11 cellular contexts compared by ENCODE assay signal in the genomic region with DNA sequence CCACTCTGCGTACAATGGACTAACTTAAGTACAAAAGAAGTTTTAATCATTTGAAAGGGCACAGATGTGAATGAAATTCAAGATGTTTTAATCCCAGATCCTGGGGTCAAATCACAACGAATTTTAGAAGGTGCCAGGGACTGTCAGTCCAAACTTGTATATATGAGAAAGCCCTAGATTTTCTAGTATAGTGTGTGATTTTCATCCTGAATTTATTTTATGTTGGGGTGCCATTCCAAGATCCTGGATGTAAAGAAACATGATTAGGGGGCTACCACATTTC.
A peak's percentile ranks its signal among the peaks of the same experiment; 100 is the strongest.
DNase-seq lines count a peak whose midpoint lies in the region; ATAC-seq, FAIRE-seq and TF ChIP-seq lines count a peak whose summit lies in the region.
"Had no signal": no experiment of that assay in that cellular context is flagged by ENCODE, and none has a peak within 500 bp of the region (broad histone marks: within the 10 kb centered on the region; RNA-seq: fewer than 3 reads in every experiment).

No MANE protein-coding gene starts in this region.

- no peaks in the 10 kb centered on the region for H3K9me1 ChIP-seq in keratinocyte (ENCODE audit: control insufficient read depth, extremely low read depth, insufficient read depth, low read length)

- dilution Hi-C loops in keratinocyte (cut with MboI; ENCODE audit: extremely low pct_ligation_motif_present, low sequenced_read_pairs) = no loop called here

- POLR2A ChIA-PET in activated CD4-positive, alpha-beta T cell treated with anti-CD3 and anti-CD28 coated beads, Interleukin-2, amount 10 ng/mL, durations not matched to agents 7 days and 5 days (lab: Charles Lee) = interaction anchor here (0.5 to 3.6 kb wide), 7 partner anchors 10 to 80 kb away, joined by 3 to 47 read pairs (median 9); no protein-coding TSS in a partner anchor
- POLR2A ChIA-PET in activated CD8-positive, alpha-beta T cell treated with anti-CD3 and anti-CD28 coated beads for 36 hours (lab: Charles Lee) = interaction anchor here (0.5 to 27.9 kb wide), 9 partner anchors 13 to 569 kb away, joined by 3 to 1156 read pairs (median 7); a partner anchor contains a TSS

- no peak for ATAC-seq in activated CD8-positive, alpha-beta T cell treated with anti-CD3 and anti-CD28 coated beads for 36 hours

- peaks cover 11% of the 10 kb centered on the region for H3K79me2 ChIP-seq in keratinocyte (ENCODE audit: control insufficient read depth, insufficient read depth, low read length)

- H3K27ac Mint-ChIP-seq in activated CD4-positive, alpha-beta T cell treated with anti-CD3 and anti-CD28 coated beads, Interleukin-2, amount 10 ng/mL, durations not matched to agents 7 days and 5 days = peak overlapping the region; percentile 96
- H3K27ac Mint-ChIP-seq in activated CD8-positive, alpha-beta T cell treated with anti-CD3 and anti-CD28 coated beads for 36 hours = peak overlapping the region; percentile 97

- H3K4me3 ChIP-seq in keratinocyte (ENCODE audit: control insufficient read depth in 2 of 3, extremely low read depth in 1 of 3, insufficient read depth in 2 of 3, low read depth in 1 of 3, low read length in 3 of 3) = peak overlapping the region in 2 of 3 experiments; percentile 51 to 67
- H3K4me3 ChIP-seq in subcutaneous abdominal adipose tissue (ENCODE audit: low read depth in 1 of 5, low read length in 5 of 5) = peak overlapping the region in 1 of 5 donors; percentile 3

- H3K9ac ChIP-seq in keratinocyte (ENCODE audit: control insufficient read depth, extremely low read depth, insufficient read depth, low read length) = peak overlapping the region; percentile 77
- peak overlapping the region in 1 of 5 donors; percentile 32 for H3K9ac ChIP-seq in subcutaneous abdominal adipose tissue (ENCODE audit: low read length in 5 of 5)

- peaks cover 21% of the 10 kb centered on the region for H3K36me3 Mint-ChIP-seq in activated CD4-positive, alpha-beta T cell treated with anti-CD3 and anti-CD28 coated beads, Interleukin-2, amount 10 ng/mL, durations not matched to agents 7 days and 5 days (ENCODE audit: low read depth)
- peaks cover 53% of the 10 kb centered on the region for H3K36me3 Mint-ChIP-seq in activated CD8-positive, alpha-beta T cell treated with anti-CD3 and anti-CD28 coated beads for 36 hours (ENCODE audit: low read depth)

- peak overlapping the region; percentile 95 for H3K27ac ChIP-seq in keratinocyte (ENCODE audit: control insufficient read depth, insufficient read depth, low read length)
- H3K27ac ChIP-seq in subcutaneous abdominal adipose tissue (ENCODE audit: low read depth, low read length) = peak overlapping the region; percentile 66

- no peaks in the 10 kb centered on the region for H4K20me1 ChIP-seq in keratinocyte (ENCODE audit: control insufficient read depth, extremely low read depth, insufficient read depth, low read length)

- no peak for DNase-seq in activated CD4-positive, alpha-beta T cell treated with anti-CD3 and anti-CD28 coated beads, Interleukin-2, amount 10 ng/mL, durations not matched to agents 7 days and 5 days
- no peak for DNase-seq in activated CD4-positive, alpha-beta T cell treated with anti-CD3 and anti-CD28 coated beads, Interleukin-2, amount 50 U/mL, for 4 hours
- DNase-seq in activated CD8-positive, alpha-beta T cell treated with anti-CD3 and anti-CD28 coated beads for 36 hours = no peak
- DNase-seq in keratinocyte (ENCODE audit: low read depth, low spot score) = no peak
- no peak for DNase-seq in effector CD4-positive, alpha-beta T cell
- no peak for DNase-seq in NCI-H187 (lab: John Stamatoyannopoulos, UW)
- DNase-seq in NK-92 (lab: John Stamatoyannopoulos, UW; ENCODE audit: unreplicated experiment) = no peak
- DNase-seq: activated CD4-positive, CD25-positive, alpha-beta regulatory T cell treated with anti-CD3 and anti-CD28 coated beads, Interleukin-2, amount 50 U/mL, for 72 hours; AML-193; NCI-H226 had no signal

- peaks cover 77% of the 10 kb centered on the region for H3K4me1 Mint-ChIP-seq in activated CD4-positive, alpha-beta T cell treated with anti-CD3 and anti-CD28 coated beads, Interleukin-2, amount 10 ng/mL, durations not matched to agents 7 days and 5 days
- H3K4me1 Mint-ChIP-seq in activated CD8-positive, alpha-beta T cell treated with anti-CD3 and anti-CD28 coated beads for 36 hours (ENCODE audit: low read depth) = peaks cover 72% of the 10 kb centered on the region

- H3K36me3 ChIP-seq in keratinocyte (ENCODE audit: control insufficient read depth in 2 of 2, extremely low read depth in 1 of 2, insufficient read depth in 2 of 2, low read length in 2 of 2) (no peaks in the 10 kb centered on the region), subcutaneous abdominal adipose tissue (ENCODE audit: control insufficient read depth in 5 of 5, insufficient read depth in 5 of 5, low read length in 5 of 5) (no peaks in the 10 kb centered on the region)

- no peak overlapping the region for H2AFZ ChIP-seq in keratinocyte (ENCODE audit: control insufficient read depth, low read length)

- no peaks in the 10 kb centered on the region for H3K9me3 Mint-ChIP-seq in activated CD4-positive, alpha-beta T cell treated with anti-CD3 and anti-CD28 coated beads, Interleukin-2, amount 10 ng/mL, durations not matched to agents 7 days and 5 days
- no peaks in the 10 kb centered on the region for H3K9me3 Mint-ChIP-seq in activated CD8-positive, alpha-beta T cell treated with anti-CD3 and anti-CD28 coated beads for 36 hours

- no peaks in the 10 kb centered on the region for H3K27me3 ChIP-seq in keratinocyte (ENCODE audit: control insufficient read depth, extremely low read depth, insufficient read depth, low read length)
- no peaks in the 10 kb centered on the region for H3K27me3 ChIP-seq in subcutaneous abdominal adipose tissue (ENCODE audit: control insufficient read depth in 5 of 5, insufficient read depth in 4 of 5, low read length in 5 of 5)

- peak overlapping the region; percentile 71 for H3K4me3 Mint-ChIP-seq in activated CD4-positive, alpha-beta T cell treated with anti-CD3 and anti-CD28 coated beads, Interleukin-2, amount 10 ng/mL, durations not matched to agents 7 days and 5 days
- H3K4me3 Mint-ChIP-seq in activated CD8-positive, alpha-beta T cell treated with anti-CD3 and anti-CD28 coated beads for 36 hours = peak overlapping the region; percentile 89

- CTCF ChIA-PET in activated CD4-positive, alpha-beta T cell treated with anti-CD3 and anti-CD28 coated beads, Interleukin-2, amount 10 ng/mL, durations not matched to agents 7 days and 5 days (lab: Charles Lee) = interaction anchor here (0.6 to 2.4 kb wide), 10 partner anchors 10 to 388 kb away, joined by 3 to 9 read pairs (median 5); no protein-coding TSS in a partner anchor
- CTCF ChIA-PET in activated CD8-positive, alpha-beta T cell treated with anti-CD3 and anti-CD28 coated beads for 36 hours (lab: Charles Lee) = interaction anchor here (1.7 to 5.3 kb wide), 4 partner anchors 11 to 75 kb away, joined by 4 to 50 read pairs (median 9); no protein-coding TSS in a partner anchor

- no peak for TF ChIP-seq CTCF in activated CD8-positive, alpha-beta T cell treated with anti-CD3 and anti-CD28 coated beads for 36 hours (IDR thresholded peaks at IDR 0.05)
- TF ChIP-seq CTCF in keratinocyte (optimal IDR thresholded peaks at IDR 0.05 in 1 of 3, IDR thresholded peaks at IDR 0.05 in 1 of 3, conservative IDR thresholded peaks at IDR 0.05 in 1 of 3; ENCODE audit: extremely low read depth in 1 of 3, insufficient read depth in 2 of 3, low read length in 3 of 3) = no peak

- no peaks in the 10 kb centered on the region for H3K9me3 ChIP-seq in keratinocyte (ENCODE audit: control insufficient read depth, low read depth, low read length)
- no peaks in the 10 kb centered on the region for H3K9me3 ChIP-seq in subcutaneous abdominal adipose tissue (ENCODE audit: control insufficient read depth in 5 of 5, low read length in 5 of 5)

- intact Hi-C loops in activated CD8-positive, alpha-beta T cell treated with anti-CD3 and anti-CD28 coated beads for 36 hours (cut with micrococcal nuclease) = no loop called here

- H3K4me1 ChIP-seq in keratinocyte (ENCODE audit: control insufficient read depth, extremely low read depth, insufficient read depth, low read length) (peaks cover 53% of the 10 kb centered on the region), subcutaneous abdominal adipose tissue (ENCODE audit: control insufficient read depth in 5 of 5, insufficient read depth in 5 of 5, low read length in 5 of 5) (peaks cover 0 to 30% (median 21%) of the 10 kb centered on the region in 5 donors)

- no peaks in the 10 kb centered on the region for H3K27me3 Mint-ChIP-seq in activated CD4-positive, alpha-beta T cell treated with anti-CD3 and anti-CD28 coated beads, Interleukin-2, amount 10 ng/mL, durations not matched to agents 7 days and 5 days
- H3K27me3 Mint-ChIP-seq in activated CD8-positive, alpha-beta T cell treated with anti-CD3 and anti-CD28 coated beads for 36 hours = no peaks in the 10 kb centered on the region

- peak overlapping the region; percentile 91 for H3K4me2 ChIP-seq in keratinocyte (ENCODE audit: control insufficient read depth, extremely low read depth, insufficient read depth, low read depth, low read length)

- FAIRE-seq in keratinocyte (lab: Jason Lieb, UNC) = no peak
